8 cellular contexts compared by ENCODE assay signal in genomic region chr16:86554917-86555762, GRCh38. TPM values are rescaled to one million over a fixed set of nuclear protein-coding genes. Genes with fewer than 3 reads are reported as not detected.
A peak's percentile ranks its signal among the peaks of the same experiment; 100 is the strongest.
DNase-seq lines count a peak whose midpoint lies in the region; ATAC-seq and TF ChIP-seq lines count a peak whose summit lies in the region.

A gene with protein sequence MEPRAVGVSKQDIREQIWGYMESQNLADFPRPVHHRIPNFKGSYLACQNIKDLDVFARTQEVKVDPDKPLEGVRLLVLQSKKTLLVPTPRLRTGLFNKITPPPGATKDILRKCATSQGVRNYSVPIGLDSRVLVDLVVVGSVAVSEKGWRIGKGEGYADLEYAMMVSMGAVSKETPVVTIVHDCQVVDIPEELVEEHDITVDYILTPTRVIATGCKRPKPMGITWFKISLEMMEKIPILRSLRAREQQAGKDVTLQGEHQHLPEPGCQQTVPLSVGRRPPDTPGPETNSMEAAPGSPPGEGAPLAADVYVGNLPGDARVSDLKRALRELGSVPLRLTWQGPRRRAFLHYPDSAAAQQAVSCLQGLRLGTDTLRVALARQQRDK (minus strand): TSS chr16:86555235. CDS start chr16:86555184, 51 bp downstream.

- peaks cover 0 to 8% of the 10 kb centered on the region in 2 donors for H3K36me3 ChIP-seq in duodenal mucosa (ENCODE audit: control insufficient read depth in 1 of 2, insufficient read depth in 2 of 2, low read length in 2 of 2)

- peak within 1 kb of the TSS; percentile 96 to 99 for H3K9ac ChIP-seq in duodenal mucosa (ENCODE audit: low read depth in 1 of 2, low read length in 2 of 2)

- H3K9me3 Mint-ChIP-seq in CD14-positive monocyte, result peaks cover 0 to 5% (median 0%) of the 10 kb centered on the region in 7 donors
- no peaks in the 10 kb centered on the region for H3K9me3 Mint-ChIP-seq in activated CD4-positive, alpha-beta memory T cell treated with anti-CD3 and anti-CD28 coated beads for 36 hours

- TF ChIP-seq POLR2A in lower leg skin (IDR thresholded peaks at IDR 0.05), result no peak

- no peak for TF ChIP-seq CTCF in CD14-positive monocyte (IDR thresholded peaks at IDR 0.05)
- no peak for TF ChIP-seq CTCF in lower leg skin (IDR thresholded peaks at IDR 0.05)

- peaks cover 18 to 19% of the 10 kb centered on the region in 2 donors for H3K36me3 Mint-ChIP-seq in CD14-positive monocyte
- peaks cover 13% of the 10 kb centered on the region for H3K36me3 Mint-ChIP-seq in activated CD4-positive, alpha-beta memory T cell treated with anti-CD3 and anti-CD28 coated beads for 36 hours

- H3K4me3 ChIP-seq in duodenal mucosa (ENCODE audit: low read depth in 1 of 2, low read length in 2 of 2), result peak within 1 kb of the TSS; percentile 82 to 95
- peak within 1 kb of the TSS; percentile 84 for H3K4me3 ChIP-seq in lower leg skin (ENCODE audit: low read depth, poor library complexity, severe bottlenecking)

- POLR2A ChIA-PET in activated CD4-positive, alpha-beta memory T cell treated with anti-CD3 and anti-CD28 coated beads for 36 hours (lab: Charles Lee), result no interaction called here

- WGBS in lower leg skin, 2 donors, result 4 to 9% methylated on average over 55 to 62 of the region's 71 CpGs

- peaks cover 11 to 13% of the 10 kb centered on the region in 2 donors for H3K4me1 ChIP-seq in duodenal mucosa (ENCODE audit: control insufficient read depth in 1 of 2, insufficient read depth in 2 of 2, low read length in 2 of 2)

- peak within 1 kb of the TSS; percentile 82 for H3K27ac ChIP-seq in duodenal mucosa (ENCODE audit: low read depth, low read length)

- H3K9me3 ChIP-seq in duodenal mucosa (ENCODE audit: control insufficient read depth in 1 of 2, low read length in 2 of 2), result no peaks in the 10 kb centered on the region

- H3K4me3 Mint-ChIP-seq in CD14-positive monocyte, result peak within 1 kb of the TSS; percentile 85 to 90
- peak within 1 kb of the TSS; percentile 87 for H3K4me3 Mint-ChIP-seq in activated CD4-positive, alpha-beta memory T cell treated with anti-CD3 and anti-CD28 coated beads for 36 hours

- DNase-seq in CD14-positive monocyte (ENCODE audit: low spot score) (peak; percentile 90), NCI-H82 (lab: John Stamatoyannopoulos, UW) (peak; percentile 92), lower leg skin (ENCODE audit: low spot score in 2 of 2) (peak; percentile 87 to 99)
- DNase-seq in activated CD4-positive, alpha-beta memory T cell treated with anti-CD3 and anti-CD28 coated beads for 36 hours, result peak; percentile 96
- DNase-seq in stimulated activated CD4-positive, alpha-beta T cell treated with anti-CD3 and anti-CD28 coated beads, Interleukin-4, amount 100 ng/mL, for 4 hours, result peak; percentile 93 to 98

- no peaks in the 10 kb centered on the region for H3K27me3 ChIP-seq in duodenal mucosa (ENCODE audit: control insufficient read depth in 1 of 2, insufficient read depth in 2 of 2, low read length in 2 of 2)

- peak; percentile 90 for ATAC-seq in GM19397 (IDR thresholded peaks at IDR 0.05; ENCODE audit: unreplicated experiment)
- peak; percentile 65 for ATAC-seq in HG03558 (IDR thresholded peaks at IDR 0.05; ENCODE audit: extremely low read depth, unreplicated experiment)

- CTCF ChIA-PET in activated CD4-positive, alpha-beta memory T cell treated with anti-CD3 and anti-CD28 coated beads for 36 hours (lab: Charles Lee), result interaction anchor here (0.8 to 1.2 kb wide), 2 partner anchors 8 to 1080 kb away, joined by 3 read pairs; no protein-coding TSS in a partner anchor

- peak within 1 kb of the TSS; percentile 95 to 98 (median 97) for H3K27ac Mint-ChIP-seq in CD14-positive monocyte
- peak within 1 kb of the TSS; percentile 93 for H3K27ac Mint-ChIP-seq in activated CD4-positive, alpha-beta memory T cell treated with anti-CD3 and anti-CD28 coated beads for 36 hours

- intact Hi-C loops in CD14-positive monocyte (cut with micrococcal nuclease), result loop anchor here in 1 of 2 donors (5.0 kb wide), 1 partner anchor 762 kb away; the partner anchor contains the start of gene C16orf95
- intact Hi-C loops in activated CD4-positive, alpha-beta memory T cell treated with anti-CD3 and anti-CD28 coated beads for 36 hours (cut with micrococcal nuclease), result no loop called here
- intact Hi-C loops in lower leg skin (cut with DNase I; ENCODE audit: low total_unique reads), result no loop called here

- H3K27me3 Mint-ChIP-seq in CD14-positive monocyte (ENCODE audit: low read depth in 3 of 3), result peaks cover 3 to 16% (median 13%) of the 10 kb centered on the region in 3 donors
- peaks cover 7% of the 10 kb centered on the region for H3K27me3 Mint-ChIP-seq in activated CD4-positive, alpha-beta memory T cell treated with anti-CD3 and anti-CD28 coated beads for 36 hours

- H3K4me1 Mint-ChIP-seq in CD14-positive monocyte, result peaks cover 15% of the 10 kb centered on the region
- H3K4me1 Mint-ChIP-seq in activated CD4-positive, alpha-beta memory T cell treated with anti-CD3 and anti-CD28 coated beads for 36 hours (ENCODE audit: low read depth), result peaks cover 14% of the 10 kb centered on the region

RNA-seq across cellular contexts. Expression of the gene that starts here (rescaled TPM):
- polyA plus RNA-seq in CD14-positive monocyte, result 10 to 100 TPM in 1 of 2 donors, 1 to 10 TPM in 1; 7.2 to 11.7 TPM
- total RNA-seq in activated CD4-positive, alpha-beta memory T cell treated with anti-CD3 and anti-CD28 coated beads for 36 hours, result 10 to 100 TPM; 17.9 to 19.0 TPM
- total RNA-seq in lower leg skin, result 10 to 100 TPM; 14.5 to 34.8 (median 25.5) TPM

Comparison
In these comparisons a context has a peak if more than half of its experiments do, and no peak if none do; other contexts are left out.
1. Peak in every context shown above with its lines: DNase-seq, ATAC-seq, H3K4me3 ChIP-seq and H3K27ac ChIP-seq.